Comparison of ENCODE assay signal across 12 cellular contexts in genomic region chr12:14921218-14921617, GRCh38.
DNase-seq lines count a peak whose midpoint lies in the region; ATAC-seq and FAIRE-seq lines count a peak whose summit lies in the region.
"Had no signal": no experiment of that assay in that cellular context is flagged by ENCODE, and none has a peak within 500 bp of the region (broad histone marks: within the 10 kb centered on the region; RNA-seq: fewer than 3 reads in every experiment).

No MANE protein-coding gene starts in this region.

- ATAC-seq in GM21528 (IDR thresholded peaks at IDR 0.05; ENCODE audit: low FRiP score, unreplicated experiment), result peak; percentile 77
- ATAC-seq in HG03565 (IDR thresholded peaks at IDR 0.05; ENCODE audit: unreplicated experiment), result peak; percentile 43
- peak; percentile 80 for ATAC-seq in memory B cell (ENCODE audit: low read depth)

- H3K27me3 Mint-ChIP-seq in memory B cell, result no peaks in the 10 kb centered on the region

- peak overlapping the region; percentile 66 for H3K27ac Mint-ChIP-seq in memory B cell

- no peaks in the 10 kb centered on the region for H3K9me3 Mint-ChIP-seq in memory B cell
- H3K9me3 Mint-ChIP-seq: activated T-cell treated with anti-CD3 and anti-CD28 coated beads, Interleukin-2, amount 50 U/mL, for 4 hours had no signal

- DNase-seq in GM18507 (ENCODE audit: extremely low spot score, insufficient read length, low read depth) (no peak), memory B cell (ENCODE audit: low spot score in 2 of 2) (no peak), amniotic stem cell (lab: John Stamatoyannopoulos, UW) (no peak), retina (no peak), DMS79 treated with DMSO at 0.1 percent for 48 hours (lab: John Stamatoyannopoulos, UW) (no peak)
- DNase-seq: activated CD4-positive, CD25-positive, alpha-beta regulatory T cell; activated T-cell treated with anti-CD3 and anti-CD28 coated beads, Interleukin-2, amount 50 U/mL, for 4 hours; effector memory CD4-positive, alpha-beta T cell; GM23248; NCI-H2171 treated with DMSO at 0.1 percent for 48 hours had no signal

- H3K4me3 Mint-ChIP-seq in memory B cell, result peak overlapping the region; percentile 54
- H3K4me3 Mint-ChIP-seq: activated T-cell treated with anti-CD3 and anti-CD28 coated beads, Interleukin-2, amount 50 U/mL, for 4 hours had no signal

- peaks cover 26% of the 10 kb centered on the region for H3K36me3 Mint-ChIP-seq in memory B cell

- peaks cover 17% of the 10 kb centered on the region for H3K4me1 Mint-ChIP-seq in memory B cell

- peak; percentile 18 for FAIRE-seq in GM18507 (lab: Jason Lieb, UNC)
